ENCODE assay signal across 14 cellular contexts in genomic region chr18:24136967-24137373, GRCh38. TPM values are rescaled to one million over a fixed set of nuclear protein-coding genes. Genes with fewer than 3 reads are reported as not detected.
DNase-seq lines count a peak whose midpoint lies in the region; ATAC-seq, FAIRE-seq and TF ChIP-seq lines count a peak whose summit lies in the region.
"Had no signal": no experiment of that assay in that cellular context is flagged by ENCODE, and none has a peak within 500 bp of the region (broad histone marks: within the 10 kb centered on the region; RNA-seq: fewer than 3 reads in every experiment).

No MANE protein-coding gene starts in this region.

- peak overlapping the region; percentile 19 to 86 (median 69) for H3K27ac Mint-ChIP-seq in CD8-positive, alpha-beta memory T cell
- peak overlapping the region; percentile 72 for H3K27ac Mint-ChIP-seq in WTC11
- H3K27ac Mint-ChIP-seq in activated CD8-positive, alpha-beta T cell treated with anti-CD3 and anti-CD28 coated beads for 36 hours, result no peak overlapping the region
- H3K27ac Mint-ChIP-seq: neural progenitor cell had no signal

- CTCF ChIA-PET in CD8-positive, alpha-beta memory T cell (lab: Charles Lee), result no interaction called here
- CTCF ChIA-PET in WTC11 (lab: Charles Lee), result interaction anchor here (1.2 kb wide), 1 partner anchor 40 kb away, joined by 4 read pairs; no protein-coding TSS in a partner anchor
- CTCF ChIA-PET in activated CD8-positive, alpha-beta T cell treated with anti-CD3 and anti-CD28 coated beads for 36 hours (lab: Charles Lee), result interaction anchor here (2.1 kb wide), 1 partner anchor 219 kb away, joined by 6 read pairs; no protein-coding TSS in a partner anchor

- ATAC-seq in WTC11, result peak; percentile 17
- no peak for ATAC-seq in activated CD8-positive, alpha-beta T cell treated with anti-CD3 and anti-CD28 coated beads for 36 hours
- ATAC-seq: Panc1 had no signal

- H3K4me3 Mint-ChIP-seq in CD8-positive, alpha-beta memory T cell, result peak overlapping the region in 5 of 7 donors; percentile 10 to 59 (median 30)
- no peak overlapping the region for H3K4me3 Mint-ChIP-seq in WTC11
- no peak overlapping the region for H3K4me3 Mint-ChIP-seq in activated CD8-positive, alpha-beta T cell treated with anti-CD3 and anti-CD28 coated beads for 36 hours
- H3K4me3 Mint-ChIP-seq: neural progenitor cell had no signal

- no peaks in the 10 kb centered on the region for H3K9me3 ChIP-seq in CD8-positive, alpha-beta memory T cell (ENCODE audit: low read length)
- H3K9me3 ChIP-seq: MG63, suprapubic skin had no signal

- no peaks in the 10 kb centered on the region for H3K9me3 Mint-ChIP-seq in CD8-positive, alpha-beta memory T cell
- H3K9me3 Mint-ChIP-seq in WTC11, result peaks cover 5% of the 10 kb centered on the region
- H3K9me3 Mint-ChIP-seq in activated CD8-positive, alpha-beta T cell treated with anti-CD3 and anti-CD28 coated beads for 36 hours, result no peaks in the 10 kb centered on the region

- intact Hi-C loops in activated CD8-positive, alpha-beta T cell treated with anti-CD3 and anti-CD28 coated beads for 36 hours (cut with micrococcal nuclease), result no loop called here

- H3K27me3 ChIP-seq in CD8-positive, alpha-beta memory T cell (ENCODE audit: insufficient read depth, low read length, poor library complexity, severe bottlenecking), result peaks cover 4% of the 10 kb centered on the region
- H3K27me3 ChIP-seq: MG63, neural progenitor cell, suprapubic skin had no signal

- no peak overlapping the region for H3K27ac ChIP-seq in CD8-positive, alpha-beta memory T cell (ENCODE audit: low read depth, low read length)
- H3K27ac ChIP-seq: HL-60, neural progenitor cell, suprapubic skin had no signal

- peaks cover 9% of the 10 kb centered on the region for H3K4me1 ChIP-seq in CD8-positive, alpha-beta memory T cell (ENCODE audit: insufficient read depth, low read length)
- H3K4me1 ChIP-seq: neural progenitor cell had no signal

- DNase-seq in CD8-positive, alpha-beta memory T cell, result no peak
- DNase-seq in GM18507 (ENCODE audit: extremely low spot score, insufficient read length, low read depth) (no peak), WTC11 (ENCODE audit: low spot score) (no peak), iris pigment epithelial cell (ENCODE audit: low read depth) (peak; percentile 77), NCI-H187 (lab: John Stamatoyannopoulos, UW) (no peak), mesenteric fat pad (ENCODE audit: low spot score) (no peak), GM19239 (ENCODE audit: insufficient read length, low spot score) (no peak)
- no peak for DNase-seq in activated CD8-positive, alpha-beta T cell treated with anti-CD3 and anti-CD28 coated beads for 36 hours
- DNase-seq: amniotic stem cell, MG63 had no signal

- H3K36me3 ChIP-seq in CD8-positive, alpha-beta memory T cell (ENCODE audit: insufficient read depth, low read length), result peaks cover 7% of the 10 kb centered on the region
- H3K36me3 ChIP-seq: MG63, neural progenitor cell had no signal

- POLR2A ChIA-PET in CD8-positive, alpha-beta memory T cell (lab: Charles Lee), result no interaction called here
- POLR2A ChIA-PET in WTC11 (lab: Charles Lee), result no interaction called here
- POLR2A ChIA-PET in activated CD8-positive, alpha-beta T cell treated with anti-CD3 and anti-CD28 coated beads for 36 hours (lab: Charles Lee), result no interaction called here

- H3K36me3 Mint-ChIP-seq in CD8-positive, alpha-beta memory T cell, result peaks cover 0 to 31% (median 5%) of the 10 kb centered on the region in 3 donors
- H3K36me3 Mint-ChIP-seq in WTC11, result peaks cover 8% of the 10 kb centered on the region
- peaks cover 2% of the 10 kb centered on the region for H3K36me3 Mint-ChIP-seq in activated CD8-positive, alpha-beta T cell treated with anti-CD3 and anti-CD28 coated beads for 36 hours (ENCODE audit: low read depth)

- H3K27me3 Mint-ChIP-seq in CD8-positive, alpha-beta memory T cell, result peaks cover 8 to 9% of the 10 kb centered on the region in 2 donors
- no peaks in the 10 kb centered on the region for H3K27me3 Mint-ChIP-seq in WTC11 (ENCODE audit: low read depth)
- peaks cover 9% of the 10 kb centered on the region for H3K27me3 Mint-ChIP-seq in activated CD8-positive, alpha-beta T cell treated with anti-CD3 and anti-CD28 coated beads for 36 hours

- FAIRE-seq in GM18507 (lab: Jason Lieb, UNC), result peak; percentile 60
- no peak for FAIRE-seq in GM19239 (lab: Jason Lieb, UNC)

- H3K4me3 ChIP-seq in CD8-positive, alpha-beta memory T cell (ENCODE audit: low read length), result no peak overlapping the region
- H3K4me3 ChIP-seq: MG63, neural progenitor cell, suprapubic skin had no signal

- peaks cover 29 to 36% (median 31%) of the 10 kb centered on the region in 3 donors for H3K4me1 Mint-ChIP-seq in CD8-positive, alpha-beta memory T cell
- H3K4me1 Mint-ChIP-seq in WTC11, result peaks cover 34% of the 10 kb centered on the region
- H3K4me1 Mint-ChIP-seq in activated CD8-positive, alpha-beta T cell treated with anti-CD3 and anti-CD28 coated beads for 36 hours (ENCODE audit: low read depth), result peaks cover 11% of the 10 kb centered on the region

- TF ChIP-seq CTCF in WTC11 (IDR thresholded peaks at IDR 0.05), result no peak
- no peak for TF ChIP-seq CTCF in activated CD8-positive, alpha-beta T cell treated with anti-CD3 and anti-CD28 coated beads for 36 hours (IDR thresholded peaks at IDR 0.05)

TF ChIP-seq in WTC11, 78 proteins besides CTCF, POLR2A, EP300 and RAD21:
- peak; percentile 21; the same call in 1 of the 2 replicates for TF ChIP-seq FOXK1 (CRISPR knock-in tag; IDR thresholded peaks at IDR 0.05)
- TF ChIP-seq ZSCAN18 (CRISPR knock-in tag; IDR thresholded peaks at IDR 0.05), result no peak
- TF ChIP-seq GRHL2 (CRISPR knock-in tag; IDR thresholded peaks at IDR 0.05; ENCODE audit: insufficient replicate concordance, severe bottlenecking), result no peak
- TF ChIP-seq IRF2 (CRISPR knock-in tag; IDR thresholded peaks at IDR 0.05; ENCODE audit: borderline replicate concordance, low read depth), result no peak
- TF ChIP-seq EMX1 (CRISPR knock-in tag; IDR thresholded peaks at IDR 0.05), result no peak
- TF ChIP-seq E2F4 (CRISPR knock-in tag; IDR thresholded peaks at IDR 0.05; ENCODE audit: borderline replicate concordance, low read depth), result no peak

RNA-seq across cellular contexts. Expression of gene CABYR, which starts 1.9 kb away (rescaled TPM):
- total RNA-seq in CD8-positive, alpha-beta memory T cell, result 1 to 10 TPM; 1.2 to 1.7 TPM
- polyA plus RNA-seq in CD8-positive, alpha-beta memory T cell, result 0.62 TPM
- 12.9 to 19.3 TPM (median 16.1 TPM) in 3 replicates for total RNA-seq in WTC11 (2021)
- 3.1 TPM for total RNA-seq in mesenteric fat pad
- total RNA-seq in activated CD8-positive, alpha-beta T cell treated with anti-CD3 and anti-CD28 coated beads for 36 hours, result 1 to 10 TPM; 1.3 to 2.1 TPM

Comparison
In these comparisons a context has a peak if more than half of its experiments do, and no peak if none do; other contexts are left out.
1. H3K4me3 Mint-ChIP-seq: peak in CD8-positive, alpha-beta memory T cell (5 of 7); none in WTC11 (single experiment) and activated CD8-positive, alpha-beta T cell treated with anti-CD3 and anti-CD28 coated beads for 36 hours (single experiment).